ENCODE assay signal across 24 cellular contexts in genomic region chr6:143867236-143867635, GRCh38. TPM values are rescaled to one million over a fixed set of nuclear protein-coding genes. Genes with fewer than 3 reads are reported as not detected.
A peak's percentile ranks its signal among the peaks of the same experiment; 100 is the strongest.
DNase-seq lines count a peak whose midpoint lies in the region; ATAC-seq and TF ChIP-seq lines count a peak whose summit lies in the region.
"Had no signal": no experiment of that assay in that cellular context is flagged by ENCODE, and none has a peak within 500 bp of the region (broad histone marks: within the 10 kb centered on the region; RNA-seq: fewer than 3 reads in every experiment).

No MANE protein-coding gene starts in this region.

- H4K8ac ChIP-seq in IMR-90 (ENCODE audit: low read depth in 2 of 2, low read length in 2 of 2) = no peak overlapping the region

- in situ Hi-C loops in IMR-90 (cut with MboI; ENCODE audit: low sequenced_read_pairs) = no loop called here
- in situ Hi-C loops in GM13977 (cut with MboI; ENCODE audit: low pct_unique_long_range_greater_than_20kb, low sequenced_read_pairs, unreplicated experiment) = no loop called here

- intact Hi-C loops in IMR-90 (cut with micrococcal nuclease) (no loop called here), sigmoid colon (cut with DNase I) (no loop called here)

- dilution Hi-C loops in IMR-90 (cut with HindIII; ENCODE audit: low sequenced_read_pairs, unreplicated experiment) = no loop called here

- H2BK120ac ChIP-seq in IMR-90 (ENCODE audit: low read depth, low read length) = peak overlapping the region; percentile 72

- no peaks in the 10 kb centered on the region for H3K79me1 ChIP-seq in IMR-90 (ENCODE audit: low read depth in 1 of 2, low read length in 2 of 2)

- H3K4ac ChIP-seq in IMR-90 (ENCODE audit: low read depth, low read length) = peak overlapping the region; percentile 66; the same call in 1 of the 2 replicates

- peak overlapping the region; percentile 84; the same call in 1 of the 2 replicates for H2BK20ac ChIP-seq in IMR-90 (ENCODE audit: low read depth, low read length)

- TF ChIP-seq CTCF in BJ (IDR thresholded peaks at IDR 0.05; ENCODE audit: insufficient read depth, low read depth, low read length) = no peak
- no peak for TF ChIP-seq CTCF in IMR-90 (conservative IDR thresholded peaks at IDR 0.05; ENCODE audit: low read depth, low read length)
- no peak for TF ChIP-seq CTCF in sigmoid colon (IDR thresholded peaks at IDR 0.05)
- no peak for TF ChIP-seq CTCF in GM13977 (IDR thresholded peaks at IDR 0.05; ENCODE audit: extremely low read depth, insufficient read depth, missing control alignments)

- H3K4me1 ChIP-seq in IMR-90 (ENCODE audit: control insufficient read depth, insufficient read depth, low read length) = peaks cover 3% of the 10 kb centered on the region; the same call in 1 of the 2 replicates
- peaks cover 0 to 4% (median 0%) of the 10 kb centered on the region in 4 donors for H3K4me1 ChIP-seq in sigmoid colon
- H3K4me1 ChIP-seq: BLaER1 had no signal

- H2BK5ac ChIP-seq in IMR-90 (ENCODE audit: low read depth, low read length, poor library complexity, severe bottlenecking) = peak overlapping the region; percentile 45

- no peak overlapping the region for H2AK9ac ChIP-seq in IMR-90 (replicated peaks; ENCODE audit: low read depth, low read length, poor library complexity)

- no peak overlapping the region for H2AK5ac ChIP-seq in IMR-90 (ENCODE audit: low read depth, low read length)

- peak overlapping the region; percentile 78; the same call in 1 of the 2 replicates for H3K18ac ChIP-seq in IMR-90 (ENCODE audit: low read depth, low read length)

- H4K20me1 ChIP-seq in IMR-90 (ENCODE audit: insufficient read depth, low read length) = no peaks in the 10 kb centered on the region
- H4K20me1 ChIP-seq: BLaER1 had no signal

- H3K36me3 ChIP-seq in BJ (ENCODE audit: control insufficient read depth, insufficient read depth, low read length) (no peaks in the 10 kb centered on the region), IMR-90 (ENCODE audit: control insufficient read depth, insufficient read depth, low read length) (peaks cover 12% of the 10 kb centered on the region), sigmoid colon (peaks cover 0 to 40% (median 3%) of the 10 kb centered on the region in 4 donors)

- ATAC-seq in IMR-90 (ENCODE audit: low read depth) = peak; percentile 91
- ATAC-seq: GM12878, GM23338, HCT116 had no signal

- no peak overlapping the region for H3K9ac ChIP-seq in IMR-90 (ENCODE audit: low read depth, low read length)
- H3K9ac ChIP-seq: BLaER1 had no signal

- H3K27ac ChIP-seq in IMR-90 (ENCODE audit: insufficient read depth, low read length) (no peak overlapping the region), sigmoid colon (no peak overlapping the region)
- H3K27ac ChIP-seq: BLaER1 had no signal

- H3K9me1 ChIP-seq in IMR-90 (ENCODE audit: insufficient read depth, low read length) = peaks cover 4% of the 10 kb centered on the region; the same call in 1 of the 2 replicates

- peak overlapping the region; percentile 17; the same call in 1 of the 2 replicates for H3K4me2 ChIP-seq in IMR-90 (ENCODE audit: low read depth, low read length)
- H3K4me2 ChIP-seq: BLaER1, GM23338 had no signal

- no peak overlapping the region for H2BK15ac ChIP-seq in IMR-90 (ENCODE audit: low read depth, low read length)

- no peak overlapping the region for H2AFZ ChIP-seq in IMR-90 (replicated peaks; ENCODE audit: low read length, poor library complexity)
- H2AFZ ChIP-seq: GM23338 had no signal

- no peak for TF ChIP-seq EP300 in sigmoid colon (IDR thresholded peaks at IDR 0.05)

- peak overlapping the region; percentile 75; the same call in 1 of the 2 replicates for H4K5ac ChIP-seq in IMR-90 (ENCODE audit: low read depth, low read length)

- CTCF ChIA-PET in BJ (lab: Yijun Ruan, JAX) = no interaction called here
- CTCF ChIA-PET in IMR-90 (lab: Yijun Ruan, JAX) = interaction anchor here (0.7 kb wide), 1 partner anchor 170 kb away, joined by 3 read pairs; no protein-coding TSS in a partner anchor

- H3K14ac ChIP-seq in IMR-90 (replicated peaks; ENCODE audit: low read depth, low read length) = no peak overlapping the region

- DNase-seq in AG08396 (ENCODE audit: low spot score) = peak; percentile 25
- peak; percentile 5 for DNase-seq in BJ (ENCODE audit: low read depth)
- DNase-seq in IMR-90 = peak; percentile 55
- peak; percentile 6 for DNase-seq in fibroblast of peridontal ligament (ENCODE audit: extremely low read depth)
- no peak for DNase-seq in sigmoid colon
- DNase-seq in GM13977 (ENCODE audit: low spot score) = no peak
- DNase-seq in activated naive CD4-positive, alpha-beta T cell treated with Interleukin-2 at 50 U/mL for 16 hours = no peak
- DNase-seq in T-helper 1 cell = no peak
- DNase-seq: 8988T; AML-193; CD4-positive, alpha-beta memory T cell; DMS153; DMS79; HFFc6; KG1 had no signal

- POLR2A ChIA-PET in BJ (lab: Charles Lee) = no interaction called here
- POLR2A ChIA-PET in IMR-90 (lab: Charles Lee; ENCODE audit: unreplicated experiment) = no interaction called here

- H4K91ac ChIP-seq in IMR-90 (ENCODE audit: insufficient read depth, low read depth, low read length) = no peak overlapping the region

- H3K23ac ChIP-seq in IMR-90 (ENCODE audit: low read depth, low read length) = peak overlapping the region; percentile 29; the same call in 1 of the 2 replicates

- TF ChIP-seq POLR2A in IMR-90 (IDR thresholded peaks at IDR 0.05; ENCODE audit: low read depth, low read length) = no peak
- no peak for TF ChIP-seq POLR2A in sigmoid colon (IDR thresholded peaks at IDR 0.05)

- no TSS peak for BruUV-seq in IMR-90 (replicated peaks; lab: Mats Ljungman, UMichigan)

- H3K56ac ChIP-seq in IMR-90 (ENCODE audit: extremely low read depth, insufficient read depth, low read length) = no peak overlapping the region

- no peaks in the 10 kb centered on the region for H3K9me3 ChIP-seq in IMR-90 (ENCODE audit: control insufficient read depth, insufficient read depth, low read length)
- H3K9me3 ChIP-seq in sigmoid colon = peaks cover 0 to 3% (median 0%) of the 10 kb centered on the region in 4 donors

- H3K4me3 ChIP-seq in BJ (ENCODE audit: low read depth, low read length) = no peak overlapping the region
- no peak overlapping the region for H3K4me3 ChIP-seq in IMR-90 (ENCODE audit: insufficient read depth, low read depth, low read length)
- H3K4me3 ChIP-seq in sigmoid colon = no peak overlapping the region
- H3K4me3 ChIP-seq: BLaER1, GM12878, GM23338 had no signal

- H3K27me3 ChIP-seq in BJ (ENCODE audit: control insufficient read depth, insufficient read depth, low read length) (no peaks in the 10 kb centered on the region), IMR-90 (ENCODE audit: control insufficient read depth, insufficient read depth, low read length) (no peaks in the 10 kb centered on the region), sigmoid colon (no peaks in the 10 kb centered on the region)
- H3K27me3 ChIP-seq: BLaER1 had no signal

- no peak for TF ChIP-seq RAD21 in IMR-90 (IDR thresholded peaks at IDR 0.05; ENCODE audit: low read length)

TF ChIP-seq in IMR-90, 13 proteins besides CTCF, POLR2A, EP300 and RAD21:
- TF ChIP-seq RCOR1 (IDR thresholded peaks at IDR 0.05; ENCODE audit: insufficient replicate concordance, low read length) (no peak), MAZ (IDR thresholded peaks at IDR 0.05; ENCODE audit: borderline replicate concordance, low read depth, low read length) (no peak), ELK1 (IDR thresholded peaks at IDR 0.05; ENCODE audit: borderline replicate concordance, low read depth, low read length) (no peak), SMC3 (IDR thresholded peaks at IDR 0.05; ENCODE audit: low read depth, low read length) (no peak), FOS (IDR thresholded peaks at IDR 0.05; ENCODE audit: low read depth, low read length) (no peak), MXI1 (IDR thresholded peaks at IDR 0.05; ENCODE audit: borderline replicate concordance, low read depth, low read length) (no peak), USF2 (IDR thresholded peaks at IDR 0.05; ENCODE audit: low read depth, low read length) (no peak), BHLHE40 (IDR thresholded peaks at IDR 0.05; ENCODE audit: low read depth, low read length) (no peak)

RNA-seq across cellular contexts. Expression of gene ZC2HC1B, which starts 3.0 kb away (rescaled TPM):
- polyA plus RNA-seq in BJ (2011; rRNA removed) (not detected in 2 replicates), IMR-90 (2012; rRNA removed) (not detected in 2 replicates), sigmoid colon (not detected)
- not detected in 2 replicates for polyA minus RNA-seq in BJ (2011; rRNA and poly(A)+ RNA removed)
- total RNA-seq in IMR-90 (2012; rRNA removed) (not detected in 2 replicates), sigmoid colon (not detected)
- not detected in 2 replicates for polyA plus RNA-seq in IMR-90 (2012; cell fraction: cytosol; rRNA removed)
- 0.08 TPM in 1 of 2 replicates, not detected in the other for polyA plus RNA-seq in IMR-90 (2012; cell fraction: nucleus; rRNA removed; ENCODE audit: low replicate concordance)
- total RNA-seq: A673; CD4-positive, alpha-beta memory T cell; Daoy; G401; GM23338; HFFc6 had no signal
- polyA plus RNA-seq: AG04450; CD14-positive monocyte; CD4-positive, alpha-beta memory T cell; GM23338 had no signal

RNA-seq across cellular contexts. Expression of gene LTV1, which starts 24.1 kb away (rescaled TPM):
- polyA plus RNA-seq in BJ (2011; rRNA removed) (10.2 and 15.5 TPM in 2 replicates), IMR-90 (2012; rRNA removed) (17.9 and 19.0 TPM in 2 replicates), sigmoid colon (10 to 100 TPM; 14.3 to 22.2 (median 16.2) TPM)
- polyA minus RNA-seq in BJ (2011; rRNA and poly(A)+ RNA removed) = 3.6 and 3.9 TPM in 2 replicates
- total RNA-seq in IMR-90 (2012; rRNA removed) (11.1 and 26.1 TPM in 2 replicates), sigmoid colon (10 to 100 TPM in 3 of 4 donors, 1 to 10 TPM in 1; 10.0 to 16.8 (median 16.4) TPM)
- 2.8 and 5.1 TPM in 2 replicates for polyA plus RNA-seq in IMR-90 (2012; cell fraction: cytosol; rRNA removed)
- 2.9 and 13.5 TPM in 2 replicates for polyA plus RNA-seq in IMR-90 (2012; cell fraction: nucleus; rRNA removed; ENCODE audit: low replicate concordance)

Comparison
In these comparisons a context has a peak if more than half of its experiments do, and no peak if none do; other contexts are left out.
1. DNase-seq: peak in AG08396 (single experiment), BJ (single experiment), IMR-90 (single experiment) and fibroblast of peridontal ligament (single experiment); none in sigmoid colon (single experiment), GM13977 (single experiment), activated naive CD4-positive, alpha-beta T cell treated with Interleukin-2 at 50 U/mL for 16 hours (single experiment) and T-helper 1 cell (0 of 5).